ENCODE assay signal across 8 cellular contexts in the genomic region with DNA sequence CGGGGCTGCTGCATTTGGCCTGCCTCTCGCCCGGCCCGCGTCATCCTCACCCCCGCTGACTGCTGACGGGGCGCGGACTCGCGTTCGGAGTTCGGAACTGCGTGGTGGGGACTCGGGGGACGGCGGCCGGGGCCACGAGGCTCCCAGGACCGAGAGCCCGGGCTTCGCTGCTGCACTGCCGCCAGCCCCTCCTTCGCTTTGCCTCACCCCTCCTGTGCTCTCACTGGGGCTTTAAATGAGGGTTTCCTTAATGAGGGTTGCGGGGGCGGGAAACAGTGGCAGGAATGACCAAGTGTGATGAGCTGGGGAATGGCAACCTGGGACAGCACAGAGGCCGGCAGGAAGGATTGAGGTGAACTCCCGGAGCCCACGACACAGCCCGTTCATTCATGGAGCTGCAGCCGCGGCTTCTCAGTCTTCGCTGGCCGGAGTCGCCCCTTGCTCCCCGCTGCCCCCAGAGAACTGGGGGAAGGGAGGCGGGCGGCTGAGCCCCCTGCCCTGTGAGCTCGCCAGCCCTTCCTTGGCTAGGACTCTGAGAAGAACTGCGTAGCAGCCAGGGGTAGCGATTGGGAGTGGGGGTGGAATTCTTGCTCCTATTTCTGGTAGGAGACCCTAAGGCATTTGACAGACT. TPM values are rescaled to one million over a fixed set of nuclear protein-coding genes. Genes with fewer than 3 reads are reported as not detected.
DNase-seq lines count a peak whose midpoint lies in the region; ATAC-seq and TF ChIP-seq lines count a peak whose summit lies in the region.

No MANE protein-coding gene starts in this region.

- CTCF ChIA-PET in AG04449 (lab: Yijun Ruan, JAX) = interaction anchor here (1.0 to 1.7 kb wide), 8 partner anchors 8 to 177 kb away, joined by 3 to 6 read pairs (median 4); no protein-coding TSS in a partner anchor

- H3K4me1 ChIP-seq in mesodermal cell (ENCODE audit: control insufficient read depth, insufficient read depth, low read length, poor library complexity, severe bottlenecking) (peaks cover 19% of the 10 kb centered on the region), aorta (ENCODE audit: control insufficient read depth in 1 of 2, insufficient read depth in 2 of 2, low read length in 2 of 2) (no peaks in the 10 kb centered on the region)

- no peak for TF ChIP-seq CTCF in AG04449 (IDR thresholded peaks at IDR 0.05; ENCODE audit: insufficient read depth, low read length, missing control alignments)

- POLR2A ChIA-PET in AG04449 (lab: Yijun Ruan, JAX) = no interaction called here

- peaks cover 14% of the 10 kb centered on the region for H3K36me3 Mint-ChIP-seq in dendritic cell treated with granulocyte-macrophage colony-stimulating factor and Interleukin-4, amounts not matched to agents 40 ng/mL and 50 ng/mL, for 4 days (ENCODE audit: low read depth)

- H3K4me3 ChIP-seq in AG04449 (ENCODE audit: low read depth, low read length) = peak overlapping the region; percentile 53
- peak overlapping the region; percentile 40 for H3K4me3 ChIP-seq in mesodermal cell (ENCODE audit: extremely low read depth, insufficient read depth, low read length, poor library complexity, severe bottlenecking)
- peak overlapping the region in 1 of 2 donors; percentile 57 for H3K4me3 ChIP-seq in aorta (ENCODE audit: low read length in 2 of 2)

- 5 to 10% methylated on average over 30 to 37 of the region's 41 CpGs for WGBS in mesodermal cell (ENCODE audit: insufficient coverage in 2 of 2), 2 experiments
- 36 to 39% methylated on average over 38 to 41 of the region's 41 CpGs for WGBS in aorta, 2 donors

- no peaks in the 10 kb centered on the region for H3K27me3 ChIP-seq in aorta (ENCODE audit: control insufficient read depth in 1 of 2, insufficient read depth in 2 of 2, low read length in 1 of 2)

- peak overlapping the region; percentile 53 for H3K4me3 Mint-ChIP-seq in dendritic cell treated with granulocyte-macrophage colony-stimulating factor and Interleukin-4, amounts not matched to agents 40 ng/mL and 50 ng/mL, for 4 days

- H3K27ac ChIP-seq in mesodermal cell (ENCODE audit: low read depth, low read length, severe bottlenecking) (peak overlapping the region; percentile 81), aorta (ENCODE audit: low read depth in 1 of 2, low read length in 2 of 2) (no peak overlapping the region)

- no peaks in the 10 kb centered on the region for H3K9me3 Mint-ChIP-seq in dendritic cell treated with granulocyte-macrophage colony-stimulating factor and Interleukin-4, amounts not matched to agents 40 ng/mL and 50 ng/mL, for 4 days

- ATAC-seq in HG02571 (IDR thresholded peaks at IDR 0.05; ENCODE audit: unreplicated experiment) = peak; percentile 4
- ATAC-seq in aorta (ENCODE audit: low FRiP score) = peak; percentile 30
- ATAC-seq in HG02885 (IDR thresholded peaks at IDR 0.05; ENCODE audit: poor library complexity, unreplicated experiment) = no peak

- H3K36me3 ChIP-seq in mesodermal cell (ENCODE audit: control insufficient read depth, insufficient read depth, low read length) (peaks cover 20% of the 10 kb centered on the region), aorta (ENCODE audit: control insufficient read depth in 1 of 2, insufficient read depth in 2 of 2, low read length in 1 of 2) (no peaks in the 10 kb centered on the region)

- H3K4me1 Mint-ChIP-seq in dendritic cell treated with granulocyte-macrophage colony-stimulating factor and Interleukin-4, amounts not matched to agents 40 ng/mL and 50 ng/mL, for 4 days (ENCODE audit: low read depth) = peaks cover 27% of the 10 kb centered on the region

- H3K27ac Mint-ChIP-seq in dendritic cell treated with granulocyte-macrophage colony-stimulating factor and Interleukin-4, amounts not matched to agents 40 ng/mL and 50 ng/mL, for 4 days = no peak overlapping the region

- intact Hi-C loops in dendritic cell treated with granulocyte-macrophage colony-stimulating factor and Interleukin-4, amounts not matched to agents 40 ng/mL and 50 ng/mL, for 4 days (cut with micrococcal nuclease) = loop anchor here (5.0 to 10.0 kb wide), 2 partner anchors 175 to 318 kb away; no protein-coding TSS in a partner anchor
- intact Hi-C loops in aorta (cut with DNase I) = no loop called here

- peaks cover 19% of the 10 kb centered on the region for H3K27me3 Mint-ChIP-seq in dendritic cell treated with granulocyte-macrophage colony-stimulating factor and Interleukin-4, amounts not matched to agents 40 ng/mL and 50 ng/mL, for 4 days

- DNase-seq in AG04449 (ENCODE audit: low read depth, low spot score) = no peak
- DNase-seq in aorta = peak in 1 of 2 donors; percentile 82
- DNase-seq in occipital lobe (lab: John Stamatoyannopoulos, UW) = no peak
- DNase-seq in DMS79 (lab: John Stamatoyannopoulos, UW) = no peak

- no peaks in the 10 kb centered on the region for H3K9me3 ChIP-seq in mesodermal cell (ENCODE audit: control insufficient read depth, low read length)
- H3K9me3 ChIP-seq in aorta (ENCODE audit: control insufficient read depth, low read length) = no peaks in the 10 kb centered on the region

RNA-seq across cellular contexts. Expression of a gene that starts 1.5 kb away (rescaled TPM):
- 17.9 TPM for polyA plus RNA-seq in mesodermal cell (2013, experiment 1 of 2)
- polyA plus RNA-seq in mesodermal cell (2013, experiment 2 of 2) = 12.1 TPM
- total RNA-seq in aorta (10 to 100 TPM in 1 of 2 donors, 1 to 10 TPM in 1; 5.1 to 11.2 TPM), occipital lobe (18.4 TPM)
- polyA plus RNA-seq in aorta = under 1 TPM; 0.13 TPM
